Comparison of ENCODE assay signal across 8 cellular contexts in genomic region chr6:125812394-125813231, GRCh38. TPM values are rescaled to one million over a fixed set of nuclear protein-coding genes. Genes with fewer than 3 reads are reported as not detected.
DNase-seq lines count a peak whose midpoint lies in the region; ATAC-seq and TF ChIP-seq lines count a peak whose summit lies in the region.

No MANE protein-coding gene starts in this region.

- peak overlapping the region; percentile 12 to 52 (median 30) for H3K27ac ChIP-seq in sigmoid colon

- H3K27me3 ChIP-seq in sigmoid colon: no peaks in the 10 kb centered on the region

- intact Hi-C loops in sigmoid colon (cut with DNase I): no loop called here

- TF ChIP-seq EP300 in sigmoid colon (IDR thresholded peaks at IDR 0.05): no peak

- no peaks in the 10 kb centered on the region for H3K36me3 ChIP-seq in sigmoid colon

- TF ChIP-seq CTCF in fibroblast of the aortic adventitia (IDR thresholded peaks at IDR 0.05; ENCODE audit: insufficient read depth, low read length) (no peak), sigmoid colon (IDR thresholded peaks at IDR 0.05) (no peak), GM10266 (IDR thresholded peaks at IDR 0.05; ENCODE audit: control insufficient read depth, insufficient read depth, low read depth, missing control alignments) (no peak)

- TF ChIP-seq POLR2A in sigmoid colon (IDR thresholded peaks at IDR 0.05): no peak

- ATAC-seq in activated CD4-positive, CD25-positive, alpha-beta regulatory T cell treated with anti-CD3 and anti-CD28 coated beads, Interleukin-2, amount 50 U/mL, for 24 hours: no peak
- ATAC-seq in left lobe of liver: no peak

- no peaks in the 10 kb centered on the region for H3K9me3 ChIP-seq in sigmoid colon

- DNase-seq in GM04504 (ENCODE audit: low read depth) (peak; percentile 79), SK-N-DZ (ENCODE audit: low spot score) (peak; percentile 59), fibroblast of the aortic adventitia (ENCODE audit: low read depth) (peak; percentile 100), sigmoid colon (no peak), SKM-1 (lab: John Stamatoyannopoulos, UW; ENCODE audit: unreplicated experiment) (no peak), GM10266 (ENCODE audit: extremely low spot score) (no peak), left lobe of liver (ENCODE audit: low spot score) (no peak)

- H3K4me1 ChIP-seq in sigmoid colon: peaks cover 0 to 17% (median 12%) of the 10 kb centered on the region in 4 donors

- H3K4me3 ChIP-seq in fibroblast of the aortic adventitia (ENCODE audit: low read depth, low read length) (peak overlapping the region; percentile 52), sigmoid colon (no peak overlapping the region)

- WGBS in sigmoid colon, 2 donors: 87 to 88% methylated on average over 10 of the region's 10 CpGs

RNA-seq across cellular contexts. Expression of gene NCOA7, which starts 21.9 kb away (rescaled TPM):
- polyA plus RNA-seq in SK-N-DZ (2014; cell fraction: cytosol; rRNA removed): 19.8 and 21.4 TPM in 2 replicates
- 8.5 and 12.2 TPM in 2 replicates for polyA plus RNA-seq in SK-N-DZ (2014; cell fraction: nucleus; rRNA removed)
- total RNA-seq in fibroblast of the aortic adventitia (ENCODE audit: low replicate concordance) (41.7 and 90.3 TPM in 2 replicates), sigmoid colon (10 to 100 TPM; 21.3 to 28.6 (median 26.3) TPM), left lobe of liver (12.4 TPM)
- 10 to 100 TPM; 15.6 to 48.3 (median 39.6) TPM for polyA plus RNA-seq in sigmoid colon

Comparison
In these comparisons a context has a peak if more than half of its experiments do, and no peak if none do; other contexts are left out.
1. DNase-seq: peak in GM04504 (single experiment), SK-N-DZ (single experiment) and fibroblast of the aortic adventitia (single experiment); none in sigmoid colon (single experiment), SKM-1 (single experiment), GM10266 (single experiment) and left lobe of liver (single experiment).